8 cellular contexts compared by ENCODE assay signal in the genomic region with DNA sequence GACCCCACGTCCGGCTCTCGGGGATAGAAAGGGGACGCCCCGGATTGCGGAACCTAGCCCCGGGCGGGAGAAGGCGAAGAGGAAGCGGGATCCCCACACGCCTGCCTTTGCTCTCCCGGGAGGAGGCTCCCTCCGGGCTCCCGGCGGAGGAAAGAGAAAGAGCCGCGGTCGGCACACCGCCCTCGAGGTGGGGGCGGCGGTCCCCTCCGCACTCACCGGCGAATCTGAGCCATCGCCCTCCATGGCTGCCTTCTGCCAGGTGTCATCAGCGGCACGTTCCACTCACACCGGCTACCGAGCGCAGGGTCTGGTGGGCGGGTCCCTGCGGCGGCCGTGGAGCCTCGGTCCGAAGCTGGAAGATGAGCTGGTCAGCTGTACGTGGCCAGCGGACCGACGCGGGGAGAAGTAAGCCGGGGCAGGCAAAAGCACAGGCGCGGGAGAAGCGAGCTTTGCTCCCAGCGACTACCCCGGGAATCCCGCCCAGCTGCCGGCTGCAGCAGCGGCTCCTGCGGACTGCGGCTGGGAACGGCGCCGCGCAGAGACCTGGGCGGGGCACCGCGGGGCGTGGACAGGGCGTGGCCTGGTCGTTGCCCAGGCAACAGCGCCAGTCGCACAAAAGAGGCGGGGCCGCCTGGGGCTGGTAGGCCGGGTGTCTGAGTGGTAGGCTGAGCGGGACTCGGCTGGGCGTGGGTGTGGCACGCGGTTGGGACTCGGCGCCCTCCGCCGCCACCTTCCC. TPM values are rescaled to one million over a fixed set of nuclear protein-coding genes. Genes with fewer than 3 reads are reported as not detected.
A peak's percentile ranks its signal among the peaks of the same experiment; 100 is the strongest.
DNase-seq lines count a peak whose midpoint lies in the region; ATAC-seq and TF ChIP-seq lines count a peak whose summit lies in the region.

A gene with protein sequence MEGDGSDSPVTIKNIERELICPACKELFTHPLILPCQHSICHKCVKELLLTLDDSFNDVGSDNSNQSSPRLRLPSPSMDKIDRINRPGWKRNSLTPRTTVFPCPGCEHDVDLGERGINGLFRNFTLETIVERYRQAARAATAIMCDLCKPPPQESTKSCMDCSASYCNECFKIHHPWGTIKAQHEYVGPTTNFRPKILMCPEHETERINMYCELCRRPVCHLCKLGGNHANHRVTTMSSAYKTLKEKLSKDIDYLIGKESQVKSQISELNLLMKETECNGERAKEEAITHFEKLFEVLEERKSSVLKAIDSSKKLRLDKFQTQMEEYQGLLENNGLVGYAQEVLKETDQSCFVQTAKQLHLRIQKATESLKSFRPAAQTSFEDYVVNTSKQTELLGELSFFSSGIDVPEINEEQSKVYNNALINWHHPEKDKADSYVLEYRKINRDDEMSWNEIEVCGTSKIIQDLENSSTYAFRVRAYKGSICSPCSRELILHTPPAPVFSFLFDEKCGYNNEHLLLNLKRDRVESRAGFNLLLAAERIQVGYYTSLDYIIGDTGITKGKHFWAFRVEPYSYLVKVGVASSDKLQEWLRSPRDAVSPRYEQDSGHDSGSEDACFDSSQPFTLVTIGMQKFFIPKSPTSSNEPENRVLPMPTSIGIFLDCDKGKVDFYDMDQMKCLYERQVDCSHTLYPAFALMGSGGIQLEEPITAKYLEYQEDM (minus strand): TSS at position 517 of the 736 bp plus-strand sequence. CDS start 274 bp downstream, at position 243.

- peaks cover 6% of the 10 kb centered on the region for H3K27me3 ChIP-seq in BE2C
- H3K27me3 ChIP-seq in colonic mucosa = no peaks in the 10 kb centered on the region

- no peaks in the 10 kb centered on the region; the same call in 1 of the 2 replicates for H3K4me1 ChIP-seq in BE2C
- no peaks in the 10 kb centered on the region for H3K4me1 ChIP-seq in colonic mucosa

- TF ChIP-seq CTCF in BE2C (IDR thresholded peaks at IDR 0.05; ENCODE audit: low read depth, low read length) (peak; percentile 33), colonic mucosa (IDR thresholded peaks at IDR 0.05) (no peak)

- intact Hi-C loops in colonic mucosa (cut with DNase I) = no loop called here

- H3K36me3 ChIP-seq in BE2C (no peaks in the 10 kb centered on the region), colonic mucosa (no peaks in the 10 kb centered on the region)

- H3K4me3 ChIP-seq in BE2C (ENCODE audit: low read depth, low read length) = peak within 1 kb of the TSS; percentile 92
- H3K4me3 ChIP-seq in colonic mucosa = peak within 1 kb of the TSS; percentile 95

- peak within 1 kb of the TSS; percentile 76 to 93 for H3K9ac ChIP-seq in colonic mucosa (ENCODE audit: low read depth in 2 of 2, low read length in 2 of 2)

- peak; percentile 99 for ATAC-seq in HG03432 (IDR thresholded peaks at IDR 0.05; ENCODE audit: unreplicated experiment)
- ATAC-seq in left lobe of liver = peak; percentile 96

- H3K9me3 ChIP-seq in BE2C (no peaks in the 10 kb centered on the region), colonic mucosa (no peaks in the 10 kb centered on the region)

- H3K27ac ChIP-seq in colonic mucosa = peak within 1 kb of the TSS; percentile 93

- DNase-seq in BE2C (peak; percentile 99), GM19238 (ENCODE audit: insufficient read length, low spot score) (peak; percentile 66), NCI-H460 (ENCODE audit: extremely low read depth, low read depth) (peak; percentile 92), colonic mucosa (peak; percentile 97), left lobe of liver (ENCODE audit: low spot score) (peak; percentile 97)
- peak; percentile 85 to 90 for DNase-seq in activated CD4-positive, alpha-beta T cell treated with anti-CD3 and anti-CD28 coated beads for 4 hours
- DNase-seq in stimulated activated CD4-positive, alpha-beta T cell treated with anti-CD3 and anti-CD28 coated beads, Interleukin-1b, Interleukin-23, amount 100 ng/mL, for 48 hours = peak; percentile 92

RNA-seq across cellular contexts. Expression of the gene that starts here (rescaled TPM):
- 1.4 TPM for polyA plus RNA-seq in BE2C (2012; ENCODE audit: insufficient read depth, insufficient read length, low read depth)
- total RNA-seq in NCI-H460 (2014; rRNA removed; shearing (Covaris generic)) = 2.5 and 2.7 TPM in 2 replicates
- 2.0 and 2.9 TPM in 2 replicates for polyA plus RNA-seq in NCI-H460 (2014; cell fraction: nucleus; rRNA removed)
- 10 to 100 TPM; 26.3 to 26.9 TPM for total RNA-seq in colonic mucosa
- total RNA-seq in left lobe of liver = 0.73 TPM

Comparison
In these comparisons a context has a peak if more than half of its experiments do, and no peak if none do; other contexts are left out.
1. Peak in every context shown above with its lines: DNase-seq, ATAC-seq, H3K4me3 ChIP-seq and H3K27ac ChIP-seq.
2. Peak in DNase-seq and ATAC-seq in left lobe of liver; RNA of the gene not detected or under 1 TPM.